Comparison of ENCODE assay signal across 8 cellular contexts in genomic region chr19:1102407-1103106, GRCh38. TPM values are rescaled to one million over a fixed set of nuclear protein-coding genes. Genes with fewer than 3 reads are reported as not detected.
A peak's percentile ranks its signal among the peaks of the same experiment; 100 is the strongest.
DNase-seq lines count a peak whose midpoint lies in the region; ATAC-seq and TF ChIP-seq lines count a peak whose summit lies in the region.

No MANE protein-coding gene starts in this region.

- no peaks in the 10 kb centered on the region for H3K9me3 ChIP-seq in prostate gland

- intact Hi-C loops in prostate gland (cut with DNase I): no loop called here

- DNase-seq in HS-27A (ENCODE audit: low read depth): peak; percentile 98
- peak in 2 of 3 experiments; percentile 63 for DNase-seq in activated CD8-positive, alpha-beta memory T cell treated with anti-CD3 and anti-CD28 coated beads for 48 hours (ENCODE audit: low read depth in 2 of 3, low spot score in 2 of 3)
- DNase-seq in fibroblast of gingiva (ENCODE audit: low read depth): peak; percentile 100
- DNase-seq in prostate gland (ENCODE audit: low spot score): peak; percentile 55
- no peak for DNase-seq in AML-193 (lab: John Stamatoyannopoulos, UW)

- TF ChIP-seq CTCF in C4-2B (conservative IDR thresholded peaks at IDR 0.05) (no peak), prostate gland (IDR thresholded peaks at IDR 0.05) (no peak)

- peaks cover 0 to 10% of the 10 kb centered on the region in 2 donors for H3K36me3 ChIP-seq in prostate gland

- peaks cover 12% of the 10 kb centered on the region for H3K4me1 ChIP-seq in prostate gland (replicated peaks)

- H3K27ac ChIP-seq in C4-2B: peak overlapping the region; percentile 90; the same call in 1 of the 2 replicates
- H3K27ac ChIP-seq in prostate gland: peak overlapping the region; percentile 81 to 99

- WGBS in prostate gland: 52% methylated on average over 16 of the region's 16 CpGs

- TF ChIP-seq POLR2A in prostate gland (IDR thresholded peaks at IDR 0.05): no peak

- H3K4me3 ChIP-seq in prostate gland: no peak overlapping the region

- ATAC-seq in GM21717 (IDR thresholded peaks at IDR 0.05; ENCODE audit: unreplicated experiment): no peak
- ATAC-seq in HG02678 (IDR thresholded peaks at IDR 0.05; ENCODE audit: unreplicated experiment): no peak

- H3K27me3 ChIP-seq in prostate gland (replicated peaks; ENCODE audit: insufficient read depth): no peaks in the 10 kb centered on the region

RNA-seq across cellular contexts. Expression of gene GPX4, which starts 1.2 kb away (rescaled TPM):
- 100 to 1,000 TPM; 577 to 627 TPM for total RNA-seq in prostate gland

RNA-seq across cellular contexts. Expression of gene POLR2E, which starts 7.4 kb away (rescaled TPM):
- 100 to 1,000 TPM; 152 to 169 TPM for total RNA-seq in prostate gland

RNA-seq across cellular contexts. Expression of gene ARHGAP45, which starts 35.6 kb away (rescaled TPM):
- 10 to 100 TPM in 1 of 2 donors, 1 to 10 TPM in 1; 8.9 to 26.2 TPM for total RNA-seq in prostate gland

Comparison
In these comparisons a context has a peak if more than half of its experiments do, and no peak if none do; other contexts are left out.
1. DNase-seq: peak in HS-27A (single experiment), activated CD8-positive, alpha-beta memory T cell treated with anti-CD3 and anti-CD28 coated beads for 48 hours (2 of 3), fibroblast of gingiva (single experiment) and prostate gland (single experiment); none in AML-193 (0 of 2).